21 cellular contexts compared by ENCODE assay signal in genomic region chr5:171623551-171624097, GRCh38.
DNase-seq lines count a peak whose midpoint lies in the region; ATAC-seq and TF ChIP-seq lines count a peak whose summit lies in the region.
"Had no signal": no experiment of that assay in that cellular context is flagged by ENCODE, and none has a peak within 500 bp of the region (broad histone marks: within the 10 kb centered on the region; RNA-seq: fewer than 3 reads in every experiment).

No MANE protein-coding gene starts in this region.

- H3K4me3 Mint-ChIP-seq in nephron progenitor cell: no peak overlapping the region
- H3K4me3 Mint-ChIP-seq in stimulated activated memory B cell treated with anti-CD40 and anti-IgM and Interleukin-4, amounts not matched to agents 10 μg/mL and 1 μg/mL and 100 μg/mL, for 72 hours: no peak overlapping the region
- H3K4me3 Mint-ChIP-seq in T-helper 17 cell: no peak overlapping the region
- H3K4me3 Mint-ChIP-seq in activated T-helper 2 cell treated with anti-CD3 and anti-CD28 coated beads, Interferon-gamma antibody, Interleukin-2, Interleukin-4, amounts not matched to agents 10 μg/mL and 5 μg/mL and 100 μg/mL, durations not matched to agents 14 hours and 24 hours and 36 hours (ENCODE audit: low read depth): no peak overlapping the region
- H3K4me3 Mint-ChIP-seq: naive thymus-derived CD4-positive, alpha-beta T cell; T-helper 2 cell treated with Interferon-gamma antibody and Interleukin-4, amounts not matched to agents 5 μg/mL and 100 μg/mL, for 36 hours had no signal

- no peaks in the 10 kb centered on the region for H3K36me3 Mint-ChIP-seq in nephron progenitor cell (ENCODE audit: low read depth)
- no peaks in the 10 kb centered on the region for H3K36me3 Mint-ChIP-seq in stimulated activated memory B cell treated with anti-CD40 and anti-IgM and Interleukin-4, amounts not matched to agents 10 μg/mL and 1 μg/mL and 100 μg/mL, for 72 hours
- H3K36me3 Mint-ChIP-seq in T-helper 17 cell (ENCODE audit: low read depth): peaks cover 3% of the 10 kb centered on the region
- no peaks in the 10 kb centered on the region for H3K36me3 Mint-ChIP-seq in activated T-helper 2 cell treated with anti-CD3 and anti-CD28 coated beads, Interferon-gamma antibody, Interleukin-2, Interleukin-4, amounts not matched to agents 10 μg/mL and 5 μg/mL and 100 μg/mL, durations not matched to agents 14 hours and 24 hours and 36 hours (ENCODE audit: low read depth)
- H3K36me3 Mint-ChIP-seq: naive thymus-derived CD4-positive, alpha-beta T cell had no signal

- no peak for ATAC-seq in stimulated activated memory B cell treated with anti-CD40 and anti-IgM and Interleukin-4, amounts not matched to agents 10 μg/mL and 1 μg/mL and 100 μg/mL, for 72 hours
- ATAC-seq in T-helper 17 cell (no peak), GM19324 (IDR thresholded peaks at IDR 0.05; ENCODE audit: low FRiP score, unreplicated experiment) (no peak)
- ATAC-seq: naive thymus-derived CD4-positive, alpha-beta T cell had no signal

- no peaks in the 10 kb centered on the region for H3K9me3 ChIP-seq in T-helper 17 cell (ENCODE audit: control insufficient read depth, low read length, poor library complexity, severe bottlenecking)
- H3K9me3 ChIP-seq: BLaER1, colonic mucosa, SK-N-SH, vagina had no signal

- peaks cover 7% of the 10 kb centered on the region for H3K9me3 Mint-ChIP-seq in nephron progenitor cell
- H3K9me3 Mint-ChIP-seq in stimulated activated memory B cell treated with anti-CD40 and anti-IgM and Interleukin-4, amounts not matched to agents 10 μg/mL and 1 μg/mL and 100 μg/mL, for 72 hours: peaks cover 7% of the 10 kb centered on the region
- no peaks in the 10 kb centered on the region for H3K9me3 Mint-ChIP-seq in activated T-helper 2 cell treated with anti-CD3 and anti-CD28 coated beads, Interferon-gamma antibody, Interleukin-2, Interleukin-4, amounts not matched to agents 10 μg/mL and 5 μg/mL and 100 μg/mL, durations not matched to agents 14 hours and 24 hours and 36 hours
- H3K9me3 Mint-ChIP-seq: T-helper 2 cell treated with Interferon-gamma antibody and Interleukin-4, amounts not matched to agents 5 μg/mL and 100 μg/mL, for 36 hours had no signal

- H3K27ac Mint-ChIP-seq in nephron progenitor cell: no peak overlapping the region
- no peak overlapping the region for H3K27ac Mint-ChIP-seq in stimulated activated memory B cell treated with anti-CD40 and anti-IgM and Interleukin-4, amounts not matched to agents 10 μg/mL and 1 μg/mL and 100 μg/mL, for 72 hours
- no peak overlapping the region for H3K27ac Mint-ChIP-seq in T-helper 17 cell
- H3K27ac Mint-ChIP-seq in activated T-helper 2 cell treated with anti-CD3 and anti-CD28 coated beads, Interferon-gamma antibody, Interleukin-2, Interleukin-4, amounts not matched to agents 10 μg/mL and 5 μg/mL and 100 μg/mL, durations not matched to agents 14 hours and 24 hours and 36 hours: no peak overlapping the region
- H3K27ac Mint-ChIP-seq: naive thymus-derived CD4-positive, alpha-beta T cell; T-helper 2 cell treated with Interferon-gamma antibody and Interleukin-4, amounts not matched to agents 5 μg/mL and 100 μg/mL, for 36 hours had no signal

- DNase-seq in ELF-1 (ENCODE audit: low read depth, low spot score): peak; percentile 97
- peak; percentile 33 for DNase-seq in SW480 (ENCODE audit: low spot score)
- DNase-seq in iPS-NIHi11 (ENCODE audit: low spot score): peak; percentile 90
- DNase-seq in nephron progenitor cell: peak; percentile 23
- DNase-seq in T-helper 17 cell: no peak
- no peak for DNase-seq in activated T-helper 2 cell treated with anti-CD3 and anti-CD28 coated beads, Interferon-gamma antibody, Interleukin-2, Interleukin-4, amounts not matched to agents 10 μg/mL and 5 μg/mL and 100 μg/mL, durations not matched to agents 14 hours and 24 hours and 36 hours (ENCODE audit: low spot score)
- DNase-seq: activated CD8-positive, alpha-beta memory T cell treated with anti-CD3 and anti-CD28 coated beads, Interleukin-2, amount 50 U/mL, for 48 hours; brain microvascular endothelial cell; colonic mucosa; KBM-7; MM.1S; naive thymus-derived CD4-positive, alpha-beta T cell; NCI-H146; NCI-H2171; SK-N-SH; substantia nigra had no signal

- H3K4me1 Mint-ChIP-seq in nephron progenitor cell: peaks cover 23% of the 10 kb centered on the region
- no peaks in the 10 kb centered on the region for H3K4me1 Mint-ChIP-seq in stimulated activated memory B cell treated with anti-CD40 and anti-IgM and Interleukin-4, amounts not matched to agents 10 μg/mL and 1 μg/mL and 100 μg/mL, for 72 hours
- no peaks in the 10 kb centered on the region for H3K4me1 Mint-ChIP-seq in T-helper 17 cell
- H3K4me1 Mint-ChIP-seq in activated T-helper 2 cell treated with anti-CD3 and anti-CD28 coated beads, Interferon-gamma antibody, Interleukin-2, Interleukin-4, amounts not matched to agents 10 μg/mL and 5 μg/mL and 100 μg/mL, durations not matched to agents 14 hours and 24 hours and 36 hours (ENCODE audit: low read depth): no peaks in the 10 kb centered on the region

- TF ChIP-seq CTCF in nephron progenitor cell (IDR thresholded peaks at IDR 0.05): no peak

- H3K27me3 Mint-ChIP-seq in nephron progenitor cell (ENCODE audit: low read depth, poor library complexity) (peaks cover 31% of the 10 kb centered on the region), T-helper 17 cell (peaks cover 7% of the 10 kb centered on the region)
- H3K27me3 Mint-ChIP-seq in stimulated activated memory B cell treated with anti-CD40 and anti-IgM and Interleukin-4, amounts not matched to agents 10 μg/mL and 1 μg/mL and 100 μg/mL, for 72 hours: peaks cover 8% of the 10 kb centered on the region
- peaks cover 6% of the 10 kb centered on the region for H3K27me3 Mint-ChIP-seq in activated T-helper 2 cell treated with anti-CD3 and anti-CD28 coated beads, Interferon-gamma antibody, Interleukin-2, Interleukin-4, amounts not matched to agents 10 μg/mL and 5 μg/mL and 100 μg/mL, durations not matched to agents 14 hours and 24 hours and 36 hours (ENCODE audit: low read depth)

- intact Hi-C loops in activated T-helper 2 cell treated with anti-CD3 and anti-CD28 coated beads, Interferon-gamma antibody, Interleukin-2, Interleukin-4, amounts not matched to agents 10 μg/mL and 5 μg/mL and 100 μg/mL, durations not matched to agents 14 hours and 24 hours and 36 hours (cut with micrococcal nuclease): no loop called here

Comparison
In these comparisons a context has a peak if more than half of its experiments do, and no peak if none do; other contexts are left out.
1. DNase-seq: peak in ELF-1 (single experiment), SW480 (single experiment), iPS-NIHi11 (single experiment) and nephron progenitor cell (single experiment); none in T-helper 17 cell (0 of 3) and activated T-helper 2 cell treated with anti-CD3 and anti-CD28 coated beads, Interferon-gamma antibody, Interleukin-2, Interleukin-4, amounts not matched to agents 10 μg/mL and 5 μg/mL and 100 μg/mL, durations not matched to agents 14 hours and 24 hours and 36 hours (single experiment).